In the genomic region with DNA sequence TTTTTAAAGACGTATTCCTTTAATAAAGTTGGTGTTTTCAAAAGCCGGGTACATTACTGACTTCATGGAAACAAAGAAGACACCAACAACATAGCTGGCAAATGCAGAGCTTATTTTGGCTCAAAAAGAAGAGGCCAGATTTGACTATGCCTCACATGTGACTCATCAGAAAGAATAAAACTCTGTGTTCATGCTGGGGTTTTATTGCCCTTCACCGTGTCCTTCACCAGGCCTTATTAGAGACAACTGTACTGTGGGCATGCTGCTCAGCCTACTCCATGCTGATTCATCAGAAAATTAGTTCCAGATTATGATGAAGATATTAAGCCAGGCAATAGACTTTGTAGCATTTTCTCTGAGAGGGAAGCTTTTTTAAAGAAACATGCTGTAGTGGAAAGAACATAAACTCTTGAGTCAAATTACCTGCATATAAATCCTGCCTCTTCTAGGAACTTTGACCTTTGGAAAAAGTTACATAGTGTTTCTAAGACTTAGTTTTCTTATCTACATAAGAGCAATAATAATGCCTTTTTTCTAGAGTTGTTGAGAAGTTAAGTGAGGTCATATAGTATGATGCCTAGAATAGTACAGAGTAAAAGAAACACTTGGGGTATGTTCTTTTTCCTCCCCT, we compare ENCODE assay signal across 1 cellular context.
TF ChIP-seq lines count a peak whose summit lies in the region.

No MANE protein-coding gene starts in this region.

TF ChIP-seq in SK-N-SH treated with all-trans-retinoic acid at 6 μM for 48 hours, 23 proteins besides CTCF, POLR2A, EP300 and RAD21 (continued from another document):
- TF ChIP-seq, protein P1, sequence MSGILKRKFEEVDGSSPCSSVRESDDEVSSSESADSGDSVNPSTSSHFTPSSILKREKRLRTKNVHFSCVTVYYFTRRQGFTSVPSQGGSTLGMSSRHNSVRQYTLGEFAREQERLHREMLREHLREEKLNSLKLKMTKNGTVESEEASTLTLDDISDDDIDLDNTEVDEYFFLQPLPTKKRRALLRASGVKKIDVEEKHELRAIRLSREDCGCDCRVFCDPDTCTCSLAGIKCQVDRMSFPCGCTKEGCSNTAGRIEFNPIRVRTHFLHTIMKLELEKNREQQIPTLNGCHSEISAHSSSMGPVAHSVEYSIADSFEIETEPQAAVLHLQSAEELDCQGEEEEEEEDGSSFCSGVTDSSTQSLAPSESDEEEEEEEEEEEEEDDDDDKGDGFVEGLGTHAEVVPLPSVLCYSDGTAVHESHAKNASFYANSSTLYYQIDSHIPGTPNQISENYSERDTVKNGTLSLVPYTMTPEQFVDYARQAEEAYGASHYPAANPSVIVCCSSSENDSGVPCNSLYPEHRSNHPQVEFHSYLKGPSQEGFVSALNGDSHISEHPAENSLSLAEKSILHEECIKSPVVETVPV (CRISPR knock-in tag; IDR thresholded peaks at IDR 0.05), result no peak; the same call in 1 of the 2 replicates
- TF ChIP-seq ZNF70 (CRISPR knock-in tag; IDR thresholded peaks at IDR 0.05) (no peak), ZC3H10 (CRISPR knock-in tag; IDR thresholded peaks at IDR 0.05) (peak; percentile 75), BACH2 (CRISPR knock-in tag; IDR thresholded peaks at IDR 0.05; ENCODE audit: borderline replicate concordance) (no peak; the same call in 1 of the 2 replicates), TCF4 (CRISPR knock-in tag; IDR thresholded peaks at IDR 0.05; ENCODE audit: borderline replicate concordance) (no peak), ZNF8 (CRISPR knock-in tag; IDR thresholded peaks at IDR 0.05) (no peak), ISL1 (CRISPR knock-in tag; IDR thresholded peaks at IDR 0.05) (peak; percentile 62)
- TF ChIP-seq, protein P2, sequence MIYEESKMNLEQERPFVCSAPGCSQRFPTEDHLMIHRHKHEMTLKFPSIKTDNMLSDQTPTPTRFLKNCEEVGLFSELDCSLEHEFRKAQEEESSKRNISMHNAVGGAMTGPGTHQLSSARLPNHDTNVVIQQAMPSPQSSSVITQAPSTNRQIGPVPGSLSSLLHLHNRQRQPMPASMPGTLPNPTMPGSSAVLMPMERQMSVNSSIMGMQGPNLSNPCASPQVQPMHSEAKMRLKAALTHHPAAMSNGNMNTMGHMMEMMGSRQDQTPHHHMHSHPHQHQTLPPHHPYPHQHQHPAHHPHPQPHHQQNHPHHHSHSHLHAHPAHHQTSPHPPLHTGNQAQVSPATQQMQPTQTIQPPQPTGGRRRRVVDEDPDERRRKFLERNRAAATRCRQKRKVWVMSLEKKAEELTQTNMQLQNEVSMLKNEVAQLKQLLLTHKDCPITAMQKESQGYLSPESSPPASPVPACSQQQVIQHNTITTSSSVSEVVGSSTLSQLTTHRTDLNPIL (CRISPR knock-in tag; IDR thresholded peaks at IDR 0.05; ENCODE audit: low read depth), result peak; percentile 71; the same call in 1 of the 2 replicates
- TF ChIP-seq, protein P3, sequence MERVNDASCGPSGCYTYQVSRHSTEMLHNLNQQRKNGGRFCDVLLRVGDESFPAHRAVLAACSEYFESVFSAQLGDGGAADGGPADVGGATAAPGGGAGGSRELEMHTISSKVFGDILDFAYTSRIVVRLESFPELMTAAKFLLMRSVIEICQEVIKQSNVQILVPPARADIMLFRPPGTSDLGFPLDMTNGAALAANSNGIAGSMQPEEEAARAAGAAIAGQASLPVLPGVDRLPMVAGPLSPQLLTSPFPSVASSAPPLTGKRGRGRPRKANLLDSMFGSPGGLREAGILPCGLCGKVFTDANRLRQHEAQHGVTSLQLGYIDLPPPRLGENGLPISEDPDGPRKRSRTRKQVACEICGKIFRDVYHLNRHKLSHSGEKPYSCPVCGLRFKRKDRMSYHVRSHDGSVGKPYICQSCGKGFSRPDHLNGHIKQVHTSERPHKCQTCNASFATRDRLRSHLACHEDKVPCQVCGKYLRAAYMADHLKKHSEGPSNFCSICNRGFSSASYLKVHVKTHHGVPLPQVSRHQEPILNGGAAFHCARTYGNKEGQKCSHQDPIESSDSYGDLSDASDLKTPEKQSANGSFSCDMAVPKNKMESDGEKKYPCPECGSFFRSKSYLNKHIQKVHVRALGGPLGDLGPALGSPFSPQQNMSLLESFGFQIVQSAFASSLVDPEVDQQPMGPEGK (CRISPR knock-in tag; IDR thresholded peaks at IDR 0.05; ENCODE audit: borderline replicate concordance), result peak; percentile 17; the same call in 1 of the 2 replicates
